26 cellular contexts compared by ENCODE assay signal in the genomic region with DNA sequence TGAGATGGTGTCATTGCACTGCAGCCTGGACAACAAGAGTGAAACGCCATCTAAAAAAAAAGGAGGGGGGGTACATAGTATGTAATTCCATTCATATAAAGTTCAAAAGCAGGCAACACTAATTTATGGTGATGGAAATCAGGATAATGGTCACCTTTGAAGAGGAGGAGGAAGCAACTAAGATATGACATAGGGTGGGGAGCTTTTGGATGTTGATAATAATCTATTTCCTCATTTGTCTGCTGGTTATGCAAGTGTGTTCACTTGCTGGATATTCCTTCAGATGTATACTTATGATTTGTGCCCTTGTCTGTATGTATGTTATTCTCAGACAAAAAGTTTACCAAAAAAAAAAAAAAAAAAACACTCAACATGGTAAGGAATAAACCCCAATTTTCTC.
"Had no signal": no experiment of that assay in that cellular context is flagged by ENCODE, and none has a peak within 500 bp of the region (broad histone marks: within the 10 kb centered on the region; RNA-seq: fewer than 3 reads in every experiment).

No MANE protein-coding gene starts in this region.

- DNase-seq: activated B cell treated with CpG ODN at 0.5 μM for 24 hours; activated CD4-positive, alpha-beta T cell treated with anti-CD3 and anti-CD28 coated beads for 48 hours; activated CD4-positive, alpha-beta T cell treated with anti-CD3 and anti-CD28 coated beads, Interleukin-2, amount 50 U/mL, for 1 hour; activated CD4-positive, alpha-beta T cell treated with anti-CD3 and anti-CD28 coated beads, Interleukin-2, amount 50 U/mL, for 48 hours; activated CD8-positive, alpha-beta memory T cell treated with anti-CD3 and anti-CD28 coated beads for 24 hours; activated CD8-positive, alpha-beta T cell treated with anti-CD3 and anti-CD28 coated beads for 36 hours; activated gamma-delta T cell; activated naive CD4-positive, alpha-beta T cell; activated naive CD4-positive, alpha-beta T cell treated with anti-CD3 and anti-CD28 coated beads, Interleukin-2, amount 10 ng/mL, durations not matched to agents 7 days and 5 days; activated naive CD8-positive, alpha-beta T cell treated with anti-CD3 and anti-CD28 coated beads, Interleukin-2, amount 10 ng/mL, durations not matched to agents 7 days and 5 days; activated T-cell treated with anti-CD3 and anti-CD28 coated beads, Interleukin-2, amount 50 U/mL, for 1 hour; activated T-cell treated with anti-CD3 and anti-CD28 coated beads, Interleukin-2, amount 50 U/mL, for 72 hours; central memory CD4-positive, alpha-beta T cell; cerebellar nuclear complex; colonic mucosa; effector CD8-positive, alpha-beta T cell; esophagus squamous epithelium; foreskin melanocyte; heart right ventricle; T1000; WERI-Rb-1 had no signal

- H3K4me3 ChIP-seq: ascending aorta, breast epithelium, cardiac muscle cell, colonic mucosa, esophagus squamous epithelium, gastroesophageal sphincter, heart right ventricle, hepatocyte had no signal
